18 cellular contexts compared by ENCODE assay signal in genomic region chr5:1404062-1404461, GRCh38. TPM values are rescaled to one million over a fixed set of nuclear protein-coding genes. Genes with fewer than 3 reads are reported as not detected.
DNase-seq lines count a peak whose midpoint lies in the region; ATAC-seq and TF ChIP-seq lines count a peak whose summit lies in the region.
"Had no signal": no experiment of that assay in that cellular context is flagged by ENCODE, and none has a peak within 500 bp of the region (broad histone marks: within the 10 kb centered on the region; RNA-seq: fewer than 3 reads in every experiment).

No MANE protein-coding gene starts in this region.

- H3K4me3 ChIP-seq in RWPE2 (ENCODE audit: severe bottlenecking), result no peak overlapping the region

- no peak overlapping the region for H3K27ac ChIP-seq in RWPE2 (ENCODE audit: poor library complexity, severe bottlenecking)
- H3K27ac ChIP-seq: 22Rv1 had no signal

- ATAC-seq in RWPE2 (ENCODE audit: low read depth) (no peak), left ventricle myocardium superior (no peak)

- TF ChIP-seq CTCF in RWPE2 (IDR thresholded peaks at IDR 0.05; ENCODE audit: poor library complexity, severe bottlenecking), result no peak

- peak; percentile 4 for DNase-seq in activated T-cell treated with anti-CD3 and anti-CD28 coated beads, Interleukin-2, amount 50 U/mL, for 1 hour
- DNase-seq in activated T-cell treated with anti-CD3 and anti-CD28 coated beads, Interleukin-2, amount 50 U/mL, for 48 hours, result no peak
- peak; percentile 55 for DNase-seq in RWPE2 (ENCODE audit: low spot score)
- DNase-seq in left ventricle myocardium superior, result peak; percentile 18
- peak; percentile 58 for DNase-seq in posterior vena cava (ENCODE audit: low spot score)
- no peak for DNase-seq in middle frontal gyrus (ENCODE audit: extremely low spot score, low spot score)
- DNase-seq in T-helper 2 cell, result no peak
- no peak for DNase-seq in NCI-H345 (lab: John Stamatoyannopoulos, UW)
- DNase-seq: GOT3, KBM-7, NCI-H1105 treated with DMSO at 0.1 percent for 48 hours, NCI-H1694, NCI-H2081 treated with DMSO at 0.1 percent for 48 hours, NCI-H748 treated with DMSO at 0.1 percent for 48 hours, OCI-M1 had no signal

- H3K27me3 ChIP-seq in RWPE2 (ENCODE audit: insufficient read depth, poor library complexity, severe bottlenecking), result peaks cover 6% of the 10 kb centered on the region

- no peaks in the 10 kb centered on the region for H3K4me1 ChIP-seq in RWPE2 (ENCODE audit: insufficient read depth, poor library complexity, severe bottlenecking)

- no peaks in the 10 kb centered on the region for H3K9me3 ChIP-seq in RWPE2 (ENCODE audit: severe bottlenecking)

- intact Hi-C loops in left ventricle myocardium superior (cut with micrococcal nuclease), result no loop called here
- intact Hi-C loops in posterior vena cava (cut with DNase I), result no loop called here

- no peaks in the 10 kb centered on the region for H3K36me3 ChIP-seq in RWPE2 (ENCODE audit: low read depth)

RNA-seq across cellular contexts. Expression of gene SLC6A3, which starts 41.2 kb away (rescaled TPM):
- total RNA-seq in left ventricle myocardium superior (not detected), posterior vena cava (under 1 TPM; 0.10 to 0.19 TPM)
- total RNA-seq: NCI-H460, RPMI7951 had no signal

RNA-seq across cellular contexts. Expression of gene CLPTM1L, which starts 59.2 kb away (rescaled TPM):
- 31.5 TPM for total RNA-seq in left ventricle myocardium superior
- 10 to 100 TPM; 56.5 to 65.9 TPM for total RNA-seq in posterior vena cava

Comparison
In these comparisons a context has a peak if more than half of its experiments do, and no peak if none do; other contexts are left out.
1. DNase-seq: peak in activated T-cell treated with anti-CD3 and anti-CD28 coated beads, Interleukin-2, amount 50 U/mL, for 1 hour (single experiment), RWPE2 (single experiment), left ventricle myocardium superior (single experiment) and posterior vena cava (single experiment); none in activated T-cell treated with anti-CD3 and anti-CD28 coated beads, Interleukin-2, amount 50 U/mL, for 48 hours (0 of 2), middle frontal gyrus (single experiment), T-helper 2 cell (0 of 5) and NCI-H345 (single experiment).